26 cellular contexts compared by ENCODE assay signal in genomic region chr21:15144026-15144425, GRCh38.
"Had no signal": no experiment of that assay in that cellular context is flagged by ENCODE, and none has a peak within 500 bp of the region (broad histone marks: within the 10 kb centered on the region; RNA-seq: fewer than 3 reads in every experiment).

No MANE protein-coding gene starts in this region.

- H3K9me3 Mint-ChIP-seq: activated CD8-positive, alpha-beta T cell treated with anti-CD3 and anti-CD28 coated beads for 36 hours; activated naive CD8-positive, alpha-beta T cell treated with anti-CD3 and anti-CD28 coated beads, Interleukin-2, amount 10 ng/mL, durations not matched to agents 7 days and 5 days; activated T-cell treated with anti-CD3 and anti-CD28 coated beads, Interleukin-2, amount 50 U/mL, for 72 hours; activated T-helper 2 cell treated with anti-CD3 and anti-CD28 coated beads, Interferon-gamma antibody, Interleukin-2, Interleukin-4, amounts not matched to agents 10 μg/mL and 5 μg/mL and 100 μg/mL, durations not matched to agents 14 hours and 24 hours and 36 hours; central memory CD8-positive, alpha-beta T cell had no signal

- H3K4me3 Mint-ChIP-seq: activated CD4-positive, alpha-beta T cell treated with anti-CD3 and anti-CD28 coated beads for 36 hours; activated CD8-positive, alpha-beta T cell treated with anti-CD3 and anti-CD28 coated beads for 36 hours; activated naive CD8-positive, alpha-beta T cell treated with anti-CD3 and anti-CD28 coated beads, Interleukin-2, amount 10 ng/mL, durations not matched to agents 7 days and 5 days; activated T-cell treated with anti-CD3 and anti-CD28 coated beads, Interleukin-2, amount 50 U/mL, for 72 hours; central memory CD8-positive, alpha-beta T cell had no signal

- H3K36me3 Mint-ChIP-seq: activated naive CD8-positive, alpha-beta T cell treated with anti-CD3 and anti-CD28 coated beads, Interleukin-2, amount 10 ng/mL, durations not matched to agents 7 days and 5 days had no signal

- H3K4me3 ChIP-seq: body of pancreas, SK-N-MC had no signal

- H3K27ac ChIP-seq: body of pancreas, SK-N-MC, WERI-Rb-1 had no signal

- H3K4me1 Mint-ChIP-seq: activated CD4-positive, alpha-beta T cell treated with anti-CD3 and anti-CD28 coated beads for 36 hours; activated naive CD8-positive, alpha-beta T cell treated with anti-CD3 and anti-CD28 coated beads, Interleukin-2, amount 10 ng/mL, durations not matched to agents 7 days and 5 days; central memory CD8-positive, alpha-beta T cell had no signal

- H3K27ac Mint-ChIP-seq: activated CD4-positive, alpha-beta T cell treated with anti-CD3 and anti-CD28 coated beads for 36 hours; activated CD8-positive, alpha-beta T cell treated with anti-CD3 and anti-CD28 coated beads for 36 hours; activated naive CD8-positive, alpha-beta T cell treated with anti-CD3 and anti-CD28 coated beads, Interleukin-2, amount 10 ng/mL, durations not matched to agents 7 days and 5 days; activated T-cell treated with anti-CD3 and anti-CD28 coated beads, Interleukin-2, amount 50 U/mL, for 72 hours; activated T-helper 2 cell treated with anti-CD3 and anti-CD28 coated beads, Interferon-gamma antibody, Interleukin-2, Interleukin-4, amounts not matched to agents 10 μg/mL and 5 μg/mL and 100 μg/mL, durations not matched to agents 14 hours and 24 hours and 36 hours had no signal

- H3K27me3 ChIP-seq: body of pancreas had no signal

- H3K36me3 ChIP-seq: WERI-Rb-1 had no signal

- ATAC-seq: activated CD4-positive, alpha-beta T cell treated with anti-CD3 and anti-CD28 coated beads for 36 hours; activated CD8-positive, alpha-beta T cell treated with anti-CD3 and anti-CD28 coated beads for 36 hours; activated T-cell treated with anti-CD3 and anti-CD28 coated beads, Interleukin-2, amount 50 U/mL, for 72 hours; body of pancreas; Panc1; Right ventricle myocardium inferior had no signal

- H3K9me3 ChIP-seq: body of pancreas had no signal

- DNase-seq: activated CD4-positive, alpha-beta T cell treated with anti-CD3 and anti-CD28 coated beads for 36 hours; activated CD8-positive, alpha-beta memory T cell treated with anti-CD3 and anti-CD28 coated beads, Interleukin-2, amount 50 U/mL, for 4 hours; activated CD8-positive, alpha-beta T cell treated with anti-CD3 and anti-CD28 coated beads for 36 hours; activated gamma-delta T cell treated with Interleukin-2 at 50 U/mL for 16 hours; activated naive CD4-positive, alpha-beta T cell treated with anti-CD3 and anti-CD28 coated beads, Interleukin-2, amount 50 U/mL, for 16 hours; activated naive CD8-positive, alpha-beta T cell treated with anti-CD3 and anti-CD28 coated beads, Interleukin-2, amount 10 ng/mL, durations not matched to agents 7 days and 5 days; activated T-cell treated with anti-CD3 and anti-CD28 coated beads, Interleukin-2, amount 50 U/mL, for 72 hours; aorta; body of pancreas; NCI-H1048; NCI-H1417; NCI-H1694; NCI-H2029; NCI-H2107; NCI-H510A treated with DMSO at 0.1 percent for 48 hours; NCI-H69; NK-92 treated with Interleukin-12 subunit alpha and Interleukin-12 subunit beta, amount 100 ng/mL, for 24 hours; OCI-M1; RPMI8226; T-helper 1 cell; WERI-Rb-1 had no signal
